18 cellular contexts compared by ENCODE assay signal in genomic region chr15:56034514-56034913, GRCh38.
"Had no signal": no experiment of that assay in that cellular context is flagged by ENCODE, and none has a peak within 500 bp of the region (broad histone marks: within the 10 kb centered on the region; RNA-seq: fewer than 3 reads in every experiment).

No MANE protein-coding gene starts in this region.

- ATAC-seq: gastrocnemius medialis; naive thymus-derived CD4-positive, alpha-beta T cell; T-cell had no signal

- H3K27ac ChIP-seq: gastrocnemius medialis, left ventricle myocardium inferior, tibial nerve had no signal

- DNase-seq: activated CD4-positive, alpha-beta T cell treated with anti-CD3 and anti-CD28 coated beads, Interleukin-2, amount 10 ng/mL, durations not matched to agents 24 days and 14 days; activated naive CD4-positive, alpha-beta T cell treated with Interleukin-2 at 50 U/mL for 16 hours; cerebellar nuclear complex; cortex of kidney; gastrocnemius medialis; head of caudate nucleus; left ventricle myocardium inferior; mammary epithelial cell; naive thymus-derived CD4-positive, alpha-beta T cell; nucleus accumbens; posterior cingulate gyrus; retina; SHP77; SK-N-SH; stimulated activated naive CD4-positive, alpha-beta T cell; T-cell; T-helper 9 cell had no signal

- H3K36me3 Mint-ChIP-seq: T-cell had no signal

- H3K36me3 ChIP-seq: gastrocnemius medialis, left ventricle myocardium inferior, tibial nerve had no signal

- H3K27me3 ChIP-seq: gastrocnemius medialis, tibial nerve had no signal

- H3K4me3 Mint-ChIP-seq: activated CD4-positive, alpha-beta T cell treated with anti-CD3 and anti-CD28 coated beads, Interleukin-2, amount 10 ng/mL, durations not matched to agents 24 days and 14 days; naive thymus-derived CD4-positive, alpha-beta T cell; T-cell had no signal

- H3K9me3 Mint-ChIP-seq: T-cell had no signal

- H3K27ac Mint-ChIP-seq: activated CD4-positive, alpha-beta T cell treated with anti-CD3 and anti-CD28 coated beads, Interleukin-2, amount 10 ng/mL, durations not matched to agents 24 days and 14 days; T-cell had no signal

- H3K4me3 ChIP-seq: gastrocnemius medialis, left ventricle myocardium inferior, tibial nerve had no signal

- H3K9me3 ChIP-seq: gastrocnemius medialis, left ventricle myocardium inferior, SK-N-SH, tibial nerve had no signal

- H3K27me3 Mint-ChIP-seq: T-cell had no signal

- H3K4me1 ChIP-seq: gastrocnemius medialis, left ventricle myocardium inferior, tibial nerve had no signal
